ENCODE assay signal across 8 cellular contexts in the genomic region with DNA sequence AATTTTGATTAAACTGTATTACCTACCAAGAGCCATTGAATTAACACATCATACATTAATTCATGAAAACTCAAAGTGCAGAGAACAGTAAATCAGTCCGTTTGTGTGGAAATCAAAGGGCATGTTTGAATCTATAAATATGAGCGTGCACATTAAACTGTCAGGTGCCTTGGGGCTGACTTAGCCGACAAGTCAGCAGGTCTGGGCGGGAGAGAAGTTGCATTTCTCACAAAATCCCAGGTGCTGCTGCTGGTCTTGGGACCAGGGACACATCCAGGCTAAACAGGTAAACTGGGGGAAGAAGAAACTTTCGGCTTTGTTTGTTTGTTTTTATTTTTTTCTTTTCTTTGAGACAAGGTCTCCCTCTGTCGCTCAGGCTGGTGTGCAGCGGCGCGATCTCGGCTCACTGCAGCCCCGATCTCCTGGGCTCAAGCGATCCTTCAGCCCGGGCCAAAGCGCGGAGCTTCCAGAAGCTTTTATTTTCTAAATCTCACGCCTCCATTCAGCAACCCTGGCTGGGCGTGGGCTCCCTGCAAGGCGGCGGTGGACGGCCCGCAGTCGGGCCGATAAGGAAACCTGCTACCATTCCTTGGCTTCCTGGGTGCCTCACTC.
DNase-seq lines count a peak whose midpoint lies in the region; ATAC-seq and TF ChIP-seq lines count a peak whose summit lies in the region.

No MANE protein-coding gene starts in this region.

- no peak for TF ChIP-seq POLR2A in right lobe of liver (IDR thresholded peaks at IDR 0.05)

- H3K9me3 ChIP-seq in right lobe of liver (peaks cover 0 to 8% (median 2%) of the 10 kb centered on the region in 4 donors), thymus (ENCODE audit: control insufficient read depth) (peaks cover 2% of the 10 kb centered on the region)

- peak; percentile 39 for ATAC-seq in GM19397 (IDR thresholded peaks at IDR 0.05; ENCODE audit: unreplicated experiment)
- ATAC-seq in HG03378 (IDR thresholded peaks at IDR 0.05; ENCODE audit: unreplicated experiment), result peak; percentile 33
- peak; percentile 66 to 79 (median 75) for ATAC-seq in right lobe of liver

- peak; percentile 31 to 48 (median 34) for TF ChIP-seq CTCF in right lobe of liver (IDR thresholded peaks at IDR 0.05)

- H3K27ac ChIP-seq in right lobe of liver, result peak overlapping the region; percentile 70 to 78 (median 77)
- peak overlapping the region; percentile 81 for H3K27ac ChIP-seq in thymus (ENCODE audit: low read depth)

- DNase-seq in DMS79 treated with DMSO at 0.1 percent for 48 hours (lab: John Stamatoyannopoulos, UW) (peak; percentile 61), NOMO-1 treated with dmso at 0.1 percent for 144 hours (lab: John Stamatoyannopoulos, UW; ENCODE audit: unreplicated experiment) (peak; percentile 30), cerebellar cortex (ENCODE audit: low spot score) (peak; percentile 77), right lobe of liver (peak; percentile 72 to 74 (median 74))
- no peak for DNase-seq in NK-92 treated with Interleukin-12 subunit alpha and Interleukin-12 subunit beta, amount 100 ng/mL, for 24 hours (lab: John Stamatoyannopoulos, UW)

- H3K4me3 ChIP-seq in right lobe of liver (peak overlapping the region; percentile 72 to 91 (median 86)), thymus (ENCODE audit: low read length) (peak overlapping the region; percentile 94)

- H3K4me1 ChIP-seq in right lobe of liver, result peaks cover 0 to 10% (median 0%) of the 10 kb centered on the region in 4 donors
- H3K4me1 ChIP-seq in thymus (ENCODE audit: control insufficient read depth, insufficient read depth, low read length), result peaks cover 7% of the 10 kb centered on the region

- under 1% methylated on average over 23 of the region's 23 CpGs for WGBS in right lobe of liver (ENCODE audit: insufficient coverage, low coverage, low lambda C conversion rate, missing lambda C conversion rate)
- under 1% methylated on average over 23 of the region's 23 CpGs for WGBS in thymus

- intact Hi-C loops in right lobe of liver (cut with DNase I), result no loop called here

- H3K36me3 ChIP-seq in right lobe of liver (no peaks in the 10 kb centered on the region), thymus (ENCODE audit: control insufficient read depth, insufficient read depth) (no peaks in the 10 kb centered on the region)

- H3K27me3 ChIP-seq in right lobe of liver (no peaks in the 10 kb centered on the region), thymus (ENCODE audit: control insufficient read depth, insufficient read depth) (no peaks in the 10 kb centered on the region)
